In the genomic region with DNA sequence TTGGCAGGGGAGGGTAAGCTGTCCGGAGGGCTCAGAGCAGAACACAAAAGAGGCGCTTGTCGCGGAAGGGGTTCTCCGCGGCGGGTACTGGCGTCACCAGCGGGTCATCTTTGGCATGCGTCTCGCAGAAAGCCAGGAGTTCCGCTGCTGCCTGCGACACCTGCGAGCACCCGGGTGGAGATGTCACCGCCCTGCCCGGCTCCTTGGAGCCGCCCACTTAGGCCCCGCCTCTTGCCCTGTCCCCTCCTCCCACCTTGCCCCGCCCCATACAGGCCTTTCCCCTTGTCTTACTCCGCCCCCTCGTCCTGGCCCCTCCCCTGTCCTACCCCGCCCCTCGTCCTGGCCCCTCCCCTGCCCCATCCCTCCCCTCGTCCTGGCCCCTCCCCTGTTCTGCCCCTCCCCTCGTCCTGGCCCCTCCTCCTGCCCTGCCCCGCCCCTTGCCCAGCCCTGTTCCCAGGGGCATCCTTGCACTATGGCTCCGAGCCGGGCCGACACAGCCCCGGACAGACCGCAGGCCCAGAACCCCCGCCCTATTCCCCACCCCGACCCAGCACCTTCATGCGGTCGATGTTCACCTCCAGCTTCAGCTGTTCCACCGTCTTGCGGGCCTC, we compare ENCODE assay signal across 8 cellular contexts. TPM values are rescaled to one million over a fixed set of nuclear protein-coding genes. Genes with fewer than 3 reads are reported as not detected.
DNase-seq lines count a peak whose midpoint lies in the region; ATAC-seq, FAIRE-seq and TF ChIP-seq lines count a peak whose summit lies in the region.

No MANE protein-coding gene starts in this region.

- no peak overlapping the region for H3K9ac ChIP-seq in SU-DHL-6 (ENCODE audit: low read length)

- H3K79me2 ChIP-seq in SU-DHL-6 (ENCODE audit: insufficient read depth, low read length): no peaks in the 10 kb centered on the region

- H3K27me3 ChIP-seq in SU-DHL-6 (ENCODE audit: low read length) (no peaks in the 10 kb centered on the region), heart right ventricle (peaks cover 0 to 63% (median 4%) of the 10 kb centered on the region in 7 donors), psoas muscle (ENCODE audit: insufficient read depth in 3 of 3, low read length in 2 of 3) (peaks cover 0 to 60% (median 23%) of the 10 kb centered on the region in 3 donors)

- H3K4me3 ChIP-seq in AG04449 (ENCODE audit: low read depth, low read length) (peak overlapping the region; percentile 54), SU-DHL-6 (ENCODE audit: insufficient read depth, low read length, poor library complexity, severe bottlenecking) (no peak overlapping the region), heart right ventricle (peak overlapping the region in 8 of 10 donors; percentile 26 to 48 (median 40)), psoas muscle (peak overlapping the region; percentile 54)

- intact Hi-C loops in heart right ventricle (cut with DNase I) (no loop called here), psoas muscle (cut with DNase I) (no loop called here)

- ATAC-seq in GM19025 (IDR thresholded peaks at IDR 0.05; ENCODE audit: low read depth, unreplicated experiment): peak; percentile 42
- ATAC-seq in heart right ventricle: peak; percentile 23 to 68 (median 36)
- peak; percentile 80 to 90 (median 88) for ATAC-seq in psoas muscle

- CTCF ChIA-PET in AG04449 (lab: Yijun Ruan, JAX): interaction anchor here (1.5 to 8.3 kb wide), 5 partner anchors 9 to 28 kb away, joined by 3 to 94 read pairs (median 27); partner anchors contain the start of genes DACT3 and PTGIR

- 5 to 14% methylated on average over 37 to 38 of the region's 38 CpGs for WGBS in heart right ventricle, 2 donors
- WGBS in psoas muscle, 3 donors: 2 to 4% (median 3%) methylated on average over 30 to 38 of the region's 38 CpGs

- no peak overlapping the region for H3K27ac ChIP-seq in SU-DHL-6 (ENCODE audit: low read depth, low read length)
- no peak overlapping the region for H3K27ac ChIP-seq in heart right ventricle
- H3K27ac ChIP-seq in psoas muscle: no peak overlapping the region

- peak overlapping the region; percentile 36 for H3K4me2 ChIP-seq in SU-DHL-6 (ENCODE audit: low read depth, low read length, poor library complexity, severe bottlenecking)

- H3K4me1 ChIP-seq in heart right ventricle (peaks cover 0 to 65% (median 30%) of the 10 kb centered on the region in 9 donors), psoas muscle (peaks cover 13% of the 10 kb centered on the region)

- no peak overlapping the region for H2AFZ ChIP-seq in SU-DHL-6 (ENCODE audit: low read depth, low read length, severe bottlenecking)

- DNase-seq in AG04449 (ENCODE audit: low read depth, low spot score) (no peak), KBM-7 (peak; percentile 77), heart right ventricle (peak; percentile 58 to 80), psoas muscle (peak; percentile 81 to 91), urothelium cell line (ENCODE audit: low spot score) (peak; percentile 85)
- DNase-seq in activated naive CD8-positive, alpha-beta T cell treated with anti-CD3 and anti-CD28 coated beads, Interleukin-2, amount 50 U/mL, for 16 hours (ENCODE audit: low read depth, low spot score): peak; percentile 90

- in situ Hi-C loops in KBM-7 (cut with MboI; ENCODE audit: low pct_unique_long_range_greater_than_20kb, low sequenced_read_pairs): no loop called here

- H3K36me3 ChIP-seq in SU-DHL-6 (ENCODE audit: low read length) (no peaks in the 10 kb centered on the region), heart right ventricle (no peaks in the 10 kb centered on the region), psoas muscle (ENCODE audit: insufficient read depth in 1 of 2, low read depth in 1 of 2) (no peaks in the 10 kb centered on the region)

- no peaks in the 10 kb centered on the region for H3F3A ChIP-seq in SU-DHL-6 (ENCODE audit: insufficient read depth)

- FAIRE-seq in urothelium cell line (lab: Jason Lieb, UNC): peak; percentile 86

- TF ChIP-seq CTCF in AG04449 (IDR thresholded peaks at IDR 0.05; ENCODE audit: insufficient read depth, low read length, missing control alignments): no peak
- no peak for TF ChIP-seq CTCF in SU-DHL-6 (IDR thresholded peaks at IDR 0.05; ENCODE audit: insufficient read depth, low read length, poor library complexity, severe bottlenecking)
- TF ChIP-seq CTCF in heart right ventricle (IDR thresholded peaks at IDR 0.05): no peak
- TF ChIP-seq CTCF in psoas muscle (IDR thresholded peaks at IDR 0.05): no peak

- H4K20me1 ChIP-seq in SU-DHL-6 (ENCODE audit: low read depth, low read length): no peaks in the 10 kb centered on the region

- no peaks in the 10 kb centered on the region for H3K9me2 ChIP-seq in SU-DHL-6 (replicated peaks; ENCODE audit: insufficient read depth, low read length)

- H3K9me3 ChIP-seq in SU-DHL-6 (ENCODE audit: insufficient read depth, low read length): no peaks in the 10 kb centered on the region
- H3K9me3 ChIP-seq in heart right ventricle: no peaks in the 10 kb centered on the region
- H3K9me3 ChIP-seq in psoas muscle: no peaks in the 10 kb centered on the region

- POLR2A ChIA-PET in AG04449 (lab: Yijun Ruan, JAX): interaction anchor here (0.9 kb wide), 1 partner anchor 33 kb away, joined by 3 read pairs; the partner anchor contains the start of gene CALM3

RNA-seq across cellular contexts. Expression of gene GNG8, which starts 1.9 kb away (rescaled TPM):
- total RNA-seq in heart right ventricle (1 to 10 TPM in 2 of 10 donors, not detected in 8; 1.9 to 5.9 TPM), psoas muscle (not detected)
- polyA plus RNA-seq in heart right ventricle (not detected), psoas muscle (not detected)

RNA-seq across cellular contexts. Expression of gene PTGIR, which starts 9.3 kb away (rescaled TPM):
- 10 to 100 TPM in 1 of 10 donors, 1 to 10 TPM in 9; 1.4 to 13.7 (median 2.6) TPM for total RNA-seq in heart right ventricle
- 1 to 10 TPM; 5.5 to 8.5 TPM for polyA plus RNA-seq in heart right ventricle
- total RNA-seq in psoas muscle: 1 to 10 TPM in 3 of 4 donors, under 1 TPM in 1; 0.82 to 7.0 (median 2.3) TPM
- polyA plus RNA-seq in psoas muscle: 1 to 10 TPM in 1 of 3 donors, under 1 TPM in 2; 0.74 to 1.2 (median 0.75) TPM

RNA-seq across cellular contexts. Expression of gene DACT3, which starts 26.8 kb away (rescaled TPM):
- total RNA-seq in heart right ventricle (10 to 100 TPM in 7 of 10 donors, 1 to 10 TPM in 3; 6.9 to 29.3 (median 14.9) TPM), psoas muscle (1 to 10 TPM in 3 of 4 donors, under 1 TPM in 1; 0.76 to 1.6 (median 1.1) TPM)
- polyA plus RNA-seq in heart right ventricle (1 to 10 TPM; 3.9 to 5.0 TPM), psoas muscle (under 1 TPM; 0.44 to 0.66 (median 0.53) TPM)

RNA-seq across cellular contexts. Expression of gene CALM3, which starts 33.0 kb away (rescaled TPM):
- 100 to 1,000 TPM; 214 to 488 (median 287) TPM for total RNA-seq in heart right ventricle
- 100 to 1,000 TPM; 304 to 370 TPM for polyA plus RNA-seq in heart right ventricle
- total RNA-seq in psoas muscle: 100 to 1,000 TPM; 142 to 192 (median 175) TPM
- 100 to 1,000 TPM; 120 to 145 (median 124) TPM for polyA plus RNA-seq in psoas muscle

Comparison
In these comparisons a context has a peak if more than half of its experiments do, and no peak if none do; other contexts are left out.
1. ATAC-seq: peak in every context shown above with its lines; median percentile 88 in psoas muscle; 42 in GM19025; 36 in heart right ventricle.